In the genomic region with DNA sequence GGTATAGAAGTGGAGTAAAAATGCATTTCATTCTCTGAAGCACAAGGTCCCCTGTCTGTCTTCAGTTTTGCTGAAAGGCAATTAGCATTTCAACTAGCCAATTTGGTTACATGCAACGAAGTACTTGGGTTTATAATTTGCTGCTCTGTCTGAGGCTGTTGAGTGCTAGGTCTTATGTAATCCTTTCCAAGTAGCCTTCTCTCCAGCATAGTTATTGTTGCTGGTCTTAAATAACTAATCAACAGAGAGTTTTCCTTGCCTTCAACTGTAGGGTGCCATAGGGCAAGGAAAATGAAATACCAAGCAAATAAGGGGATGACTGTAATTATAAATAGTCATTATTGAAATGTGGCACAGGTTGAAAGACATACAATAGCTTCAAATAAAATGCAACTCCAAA, we compare ENCODE assay signal across 31 cellular contexts. TPM values are rescaled to one million over a fixed set of nuclear protein-coding genes. Genes with fewer than 3 reads are reported as not detected.
DNase-seq lines count a peak whose midpoint lies in the region; ATAC-seq and TF ChIP-seq lines count a peak whose summit lies in the region.
"Had no signal": no experiment of that assay in that cellular context is flagged by ENCODE, and none has a peak within 500 bp of the region (broad histone marks: within the 10 kb centered on the region; RNA-seq: fewer than 3 reads in every experiment).

No MANE protein-coding gene starts in this region.

- H3K36me3 ChIP-seq in iPS-20b (ENCODE audit: insufficient read depth, low read depth, low read length): no peaks in the 10 kb centered on the region
- H3K36me3 ChIP-seq: thoracic aorta, vagina had no signal

- peak; percentile 58 for DNase-seq in NCI-H1694 treated with DMSO at 0.1 percent for 48 hours (lab: John Stamatoyannopoulos, UW)
- no peak for DNase-seq in NCI-H1694 (lab: John Stamatoyannopoulos, UW)
- DNase-seq in NCI-H1436 treated with DMSO at 0.1 percent for 48 hours (lab: John Stamatoyannopoulos, UW): peak; percentile 77
- peak; percentile 22 for DNase-seq in NCI-H748 treated with DMSO at 0.1 percent for 48 hours (lab: John Stamatoyannopoulos, UW)
- no peak for DNase-seq in activated CD4-positive, alpha-beta T cell treated with anti-CD3 and anti-CD28 coated beads, Interleukin-2, amount 50 U/mL, for 1 hour
- DNase-seq in dorsolateral prefrontal cortex: no peak
- DNase-seq in omental fat pad (ENCODE audit: low spot score): no peak
- DNase-seq: activated CD4-positive, alpha-beta T cell treated with anti-CD3 and anti-CD28 coated beads, Interleukin-2, amount 50 U/mL, for 48 hours; activated gamma-delta T cell treated with Interleukin-2 at 50 U/mL for 16 hours; activated T-cell treated with anti-CD3 and anti-CD28 coated beads, Interleukin-2, amount 50 U/mL, for 48 hours; caudate nucleus; effector memory CD8-positive, alpha-beta T cell; erythroblast; glutamatergic neuron; mesenchymal stem cell; MM.1S; NCI-H1417 treated with DMSO at 0.1 percent for 48 hours; nephron progenitor cell; Right ventricle myocardium superior; T-helper 17 cell had no signal

- H3K27ac ChIP-seq in iPS-20b (ENCODE audit: low read length) (peak overlapping the region; percentile 51), dorsolateral prefrontal cortex (no peak overlapping the region)
- H3K27ac ChIP-seq: coronary artery, KMS-11, parathyroid adenoma, thoracic aorta, vagina had no signal

- no peak for ATAC-seq in omental fat pad (ENCODE audit: low FRiP score)
- ATAC-seq: activated CD4-positive, CD25-positive, alpha-beta regulatory T cell treated with anti-CD3 and anti-CD28 coated beads, Interleukin-2, amount 50 U/mL, for 24 hours; effector memory CD8-positive, alpha-beta T cell; left lobe of liver; Panc1; T-helper 17 cell had no signal

- H3K9ac ChIP-seq in iPS-20b (ENCODE audit: low read depth, low read length): peak overlapping the region; percentile 30; the same call in 1 of the 2 replicates
- H3K9ac ChIP-seq: KMS-11, parathyroid adenoma had no signal

- H3K4me1 ChIP-seq in iPS-20b (ENCODE audit: insufficient read depth, low read length): peaks cover 42% of the 10 kb centered on the region
- H3K4me1 ChIP-seq: parathyroid adenoma had no signal

- H3K9me3 ChIP-seq in iPS-20b (ENCODE audit: insufficient read depth, low read depth, low read length): no peaks in the 10 kb centered on the region
- H3K9me3 ChIP-seq: thoracic aorta, vagina had no signal

- no peak for TF ChIP-seq CTCF in dorsolateral prefrontal cortex (IDR thresholded peaks at IDR 0.05 in 54 of 56, conservative IDR thresholded peaks at IDR 0.05 in 2 of 56; ENCODE audit: low read depth in 1 of 56, partially characterized antibody in 56 of 56)
- TF ChIP-seq CTCF in omental fat pad (IDR thresholded peaks at IDR 0.05): no peak

- H3K4me3 ChIP-seq in iPS-20b (ENCODE audit: low read length): peak overlapping the region; percentile 85
- H3K4me3 ChIP-seq in dorsolateral prefrontal cortex: no peak overlapping the region
- H3K4me3 ChIP-seq: coronary artery, smooth muscle cell, thoracic aorta, vagina had no signal

- intact Hi-C loops in dorsolateral prefrontal cortex (cut with DNase I): no loop called here

- no peaks in the 10 kb centered on the region for H3K27me3 ChIP-seq in iPS-20b (ENCODE audit: insufficient read depth, low read length)
- peaks cover 0 to 16% (median 0%) of the 10 kb centered on the region in 45 donors for H3K27me3 ChIP-seq in dorsolateral prefrontal cortex
- H3K27me3 ChIP-seq: vagina had no signal

RNA-seq across cellular contexts. Expression of gene ADGRV1, which starts 4.6 kb away (rescaled TPM):
- 100 to 1,000 TPM in 104 of 120 experiments, 10 to 100 TPM in 16; 60.4 to 376 (median 133) TPM for total RNA-seq in dorsolateral prefrontal cortex
- under 1 TPM in 3 of 4 donors, not detected in 1; 0.25 to 0.60 (median 0.56) TPM for total RNA-seq in omental fat pad
- total RNA-seq: A172, Right ventricle myocardium superior had no signal

RNA-seq across cellular contexts. Expression of gene LYSMD3, which starts 33.8 kb away (rescaled TPM):
- total RNA-seq in dorsolateral prefrontal cortex (10 to 100 TPM in 112 of 120 experiments, 1 to 10 TPM in 8; 8.2 to 18.0 (median 13.0) TPM), omental fat pad (10 to 100 TPM; 13.9 to 19.9 (median 18.1) TPM)

Comparison
In these comparisons a context has a peak if more than half of its experiments do, and no peak if none do; other contexts are left out.
1. DNase-seq: peak in NCI-H1694 treated with DMSO at 0.1 percent for 48 hours (single experiment), NCI-H1436 treated with DMSO at 0.1 percent for 48 hours (single experiment) and NCI-H748 treated with DMSO at 0.1 percent for 48 hours (single experiment); none in NCI-H1694 (single experiment), activated CD4-positive, alpha-beta T cell treated with anti-CD3 and anti-CD28 coated beads, Interleukin-2, amount 50 U/mL, for 1 hour (single experiment), dorsolateral prefrontal cortex (0 of 10) and omental fat pad (single experiment).
2. RNA of gene ADGRV1, which starts 4.6 kb away (total RNA-seq): 60.4 to 376 TPM in dorsolateral prefrontal cortex; 0.25 to 0.60 TPM in omental fat pad; every median in the first group is over 10 times any median in the second.